ENCODE assay signal across 10 cellular contexts in genomic region chr17:38745545-38745944, GRCh38. TPM values are rescaled to one million over a fixed set of nuclear protein-coding genes. Genes with fewer than 3 reads are reported as not detected.
DNase-seq lines count a peak whose midpoint lies in the region; ATAC-seq, FAIRE-seq and TF ChIP-seq lines count a peak whose summit lies in the region.
"Had no signal": no experiment of that assay in that cellular context is flagged by ENCODE, and none has a peak within 500 bp of the region (broad histone marks: within the 10 kb centered on the region; RNA-seq: fewer than 3 reads in every experiment).

No MANE protein-coding gene starts in this region.

- peak overlapping the region; percentile 92 for H3K4me2 ChIP-seq in HepG2 (ENCODE audit: low read depth, low read length)

- in situ Hi-C loops in HepG2 (cut with HindIII; ENCODE audit: extremely low pct_ligation_motif_present, low pct_unique_long_range_greater_than_20kb) = no loop called here

- no TSS peak for BruUV-seq in HepG2 (replicated peaks; lab: Mats Ljungman, UMichigan)

- no peak for FAIRE-seq in HepG2 (lab: Jason Lieb, UNC)

- intact Hi-C loops in HepG2 (cut with micrococcal nuclease; ENCODE audit: unreplicated experiment) = no loop called here

- no peak for TF ChIP-seq POLR2A in HepG2 (IDR thresholded peaks at IDR 0.05; ENCODE audit: insufficient read depth in 1 of 2, low read depth in 2 of 2, low read length in 2 of 2)

- no peak for TF ChIP-seq CTCF in HepG2 (CRISPR knock-in tag; IDR thresholded peaks at IDR 0.05)

- TF ChIP-seq EP300 in HepG2 (IDR thresholded peaks at IDR 0.05; ENCODE audit: low read depth in 2 of 2, low read length in 2 of 2) = no peak
- no peak for TF ChIP-seq EP300 in HepG2 (CRISPR knock-in tag; IDR thresholded peaks at IDR 0.05; ENCODE audit: borderline replicate concordance)

- H3K27me3 ChIP-seq in HepG2 (ENCODE audit: control insufficient read depth in 1 of 2, insufficient read depth in 2 of 2, low read length in 2 of 2) = no peaks in the 10 kb centered on the region

- H3K9me3 ChIP-seq in HepG2 (ENCODE audit: low read length) = no peaks in the 10 kb centered on the region

- TF ChIP-seq RAD21 in HepG2 (CRISPR knock-in tag; IDR thresholded peaks at IDR 0.05) = no peak

- DNase-seq in DMS153 treated with DMSO at 0.1 percent for 48 hours (lab: John Stamatoyannopoulos, UW; ENCODE audit: unreplicated experiment) (peak; percentile 52), NCI-H1092 (lab: John Stamatoyannopoulos, UW) (peak; percentile 64), RKO (ENCODE audit: low spot score) (peak; percentile 29), HepG2 (ENCODE audit: low spot score) (peak; percentile 29), NOMO-1 (lab: John Stamatoyannopoulos, UW; ENCODE audit: unreplicated experiment in 2 of 2) (no peak)
- no peak for DNase-seq in activated T-cell treated with anti-CD3 and anti-CD28 coated beads, Interleukin-2, amount 50 U/mL, for 48 hours
- DNase-seq: activated CD8-positive, alpha-beta memory T cell treated with anti-CD3 and anti-CD28 coated beads for 24 hours; hypothalamus had no signal

- H3K79me2 ChIP-seq in HepG2 (ENCODE audit: insufficient read depth, low read length) = peaks cover 65% of the 10 kb centered on the region

- no peak overlapping the region for H2AFZ ChIP-seq in HepG2 (ENCODE audit: low read length)

- H3K9ac ChIP-seq in HepG2 (ENCODE audit: insufficient read depth, low read depth, low read length) = peak overlapping the region; percentile 67

- 0% methylated on average over 1 of the region's 4 CpGs for WGBS in HepG2 (ENCODE audit: low lambda C conversion rate)

- ATAC-seq in HepG2 (no peak), HG03175 (IDR thresholded peaks at IDR 0.05; ENCODE audit: unreplicated experiment) (no peak), GM21723 (IDR thresholded peaks at IDR 0.05; ENCODE audit: unreplicated experiment) (no peak)

- CTCF ChIA-PET in HepG2 (lab: Yijun Ruan, JAX; ENCODE audit: low intra/inter-chr PET ratio, low total read pairs) = no interaction called here

- POLR2A ChIA-PET in HepG2 (lab: Yijun Ruan, JAX) = interaction anchor here (1.1 to 3.8 kb wide), 12 partner anchors 9 to 131 kb away, joined by 3 to 39 read pairs (median 6); partner anchors contain the start of genes CISD3, LASP1, MLLT6 and RPL23

- peak overlapping the region; percentile 84 for H3K27ac ChIP-seq in HepG2 (ENCODE audit: extremely low read length, insufficient read depth, low read length)

- H3K4me3 ChIP-seq in HepG2 (replicated peaks in 1 of 3; ENCODE audit: insufficient read depth in 1 of 3, low read depth in 2 of 3, low read length in 3 of 3) = peak overlapping the region in 2 of 3 experiments; percentile 21 to 84; a peak in 3 of 6 replicates

- H4K20me1 ChIP-seq in HepG2 (ENCODE audit: insufficient read depth, low read length) = peaks cover 28% of the 10 kb centered on the region

- peaks cover 64% of the 10 kb centered on the region for H3K4me1 ChIP-seq in HepG2 (ENCODE audit: insufficient read depth, low read length)

- H3K36me3 ChIP-seq in HepG2 (replicated peaks in 1 of 2; ENCODE audit: control insufficient read depth in 1 of 2, insufficient read depth in 2 of 2, low read length in 2 of 2) = peaks cover 2 to 21% of the 10 kb centered on the region in 2 experiments; a peak in 4 of 5 replicates

RNA-seq across cellular contexts. Expression of gene PCGF2, which starts 2.6 kb away (rescaled TPM):
- total RNA-seq in HepG2 (2016; rRNA removed; fragmentation: Illumina TruSeq; extraction: Trizol) = 11.6 and 11.7 TPM in 2 replicates
- 12.6 and 19.2 TPM in 2 replicates for total RNA-seq in HepG2 (2016; cell fraction: cytosol; rRNA removed; fragmentation: Illumina TruSeq; extraction: Trizol; ENCODE audit: low read depth)
- 8.9 and 11.5 TPM in 2 replicates for total RNA-seq in HepG2 (2016; cell fraction: insoluble cytoplasmic fraction; rRNA removed; fragmentation: Illumina TruSeq; extraction: Trizol)
- total RNA-seq in HepG2 (2016; cell fraction: membrane; rRNA removed; fragmentation: Illumina TruSeq; extraction: Trizol) = 33.3 and 35.3 TPM in 2 replicates
- total RNA-seq in HepG2 (2016; cell fraction: nucleus; rRNA removed; fragmentation: Illumina TruSeq; extraction: Trizol) = 13.3 and 14.9 TPM in 2 replicates
- polyA plus RNA-seq in HepG2 (2011; rRNA removed) = 29.4 and 30.6 TPM in 2 replicates
- polyA plus RNA-seq in HepG2 (2011; cell fraction: cytosol; rRNA removed) = 18.7 and 30.8 TPM in 2 replicates
- polyA plus RNA-seq in HepG2 (2011; cell fraction: nucleus; rRNA removed) = 53.9 and 68.1 TPM in 2 replicates
- polyA plus RNA-seq in HepG2 (2012) = 32.6 and 40.9 TPM in 2 replicates
- 194 and 224 TPM in 2 replicates for polyA plus RNA-seq in HepG2 (2016; cell fraction: cytosol; fragmentation: Illumina TruSeq; extraction: Trizol; ENCODE audit: low read depth)
- polyA plus RNA-seq in HepG2 (2016; cell fraction: insoluble cytoplasmic fraction; fragmentation: Illumina TruSeq; extraction: Trizol; ENCODE audit: low read depth) = 44.1 and 62.1 TPM in 2 replicates
- 209 and 253 TPM in 2 replicates for polyA plus RNA-seq in HepG2 (2016; cell fraction: membrane; fragmentation: Illumina TruSeq; extraction: Trizol; ENCODE audit: low read depth)
- polyA plus RNA-seq in HepG2 (2016; cell fraction: nucleus; fragmentation: Illumina TruSeq; extraction: Trizol; ENCODE audit: insufficient read depth, low read depth) = 85.1 and 95.0 TPM in 2 replicates
- 11.1 and 38.8 TPM in 2 replicates for polyA minus RNA-seq in HepG2 (2011; rRNA and poly(A)+ RNA removed; ENCODE audit: low replicate concordance)
- polyA minus RNA-seq in HepG2 (2011; cell fraction: cytosol; rRNA and poly(A)+ RNA removed) = 30.5 and 32.4 TPM in 2 replicates
- polyA minus RNA-seq in HepG2 (2011; cell fraction: nucleus; rRNA and poly(A)+ RNA removed) = 13.9 and 14.2 TPM in 2 replicates

RNA-seq across cellular contexts. Expression of gene PSMB3, which starts 7.0 kb away (rescaled TPM):
- 517 and 688 TPM in 2 replicates for total RNA-seq in HepG2 (2016; rRNA removed; fragmentation: Illumina TruSeq; extraction: Trizol)
- 265 and 305 TPM in 2 replicates for total RNA-seq in HepG2 (2016; cell fraction: cytosol; rRNA removed; fragmentation: Illumina TruSeq; extraction: Trizol; ENCODE audit: low read depth)
- total RNA-seq in HepG2 (2016; cell fraction: insoluble cytoplasmic fraction; rRNA removed; fragmentation: Illumina TruSeq; extraction: Trizol) = 517 and 718 TPM in 2 replicates
- 175 and 189 TPM in 2 replicates for total RNA-seq in HepG2 (2016; cell fraction: membrane; rRNA removed; fragmentation: Illumina TruSeq; extraction: Trizol)
- total RNA-seq in HepG2 (2016; cell fraction: nucleus; rRNA removed; fragmentation: Illumina TruSeq; extraction: Trizol) = 146 and 163 TPM in 2 replicates
- 317 and 366 TPM in 2 replicates for polyA plus RNA-seq in HepG2 (2011; rRNA removed)
- polyA plus RNA-seq in HepG2 (2011; cell fraction: cytosol; rRNA removed) = 470 and 640 TPM in 2 replicates
- 121 and 122 TPM in 2 replicates for polyA plus RNA-seq in HepG2 (2011; cell fraction: nucleus; rRNA removed)
- 167 and 213 TPM in 2 replicates for polyA plus RNA-seq in HepG2 (2012)
- polyA plus RNA-seq in HepG2 (2016; cell fraction: cytosol; fragmentation: Illumina TruSeq; extraction: Trizol; ENCODE audit: low read depth) = 206 and 222 TPM in 2 replicates
- polyA plus RNA-seq in HepG2 (2016; cell fraction: insoluble cytoplasmic fraction; fragmentation: Illumina TruSeq; extraction: Trizol; ENCODE audit: low read depth) = 578 and 618 TPM in 2 replicates
- 134 and 136 TPM in 2 replicates for polyA plus RNA-seq in HepG2 (2016; cell fraction: membrane; fragmentation: Illumina TruSeq; extraction: Trizol; ENCODE audit: low read depth)
- polyA plus RNA-seq in HepG2 (2016; cell fraction: nucleus; fragmentation: Illumina TruSeq; extraction: Trizol; ENCODE audit: insufficient read depth, low read depth) = 227 and 228 TPM in 2 replicates
- polyA minus RNA-seq in HepG2 (2011; rRNA and poly(A)+ RNA removed; ENCODE audit: low replicate concordance) = 383 and 657 TPM in 2 replicates
- polyA minus RNA-seq in HepG2 (2011; cell fraction: cytosol; rRNA and poly(A)+ RNA removed) = 84.9 and 103 TPM in 2 replicates
- polyA minus RNA-seq in HepG2 (2011; cell fraction: nucleus; rRNA and poly(A)+ RNA removed) = 32.9 and 35.0 TPM in 2 replicates

RNA-seq across cellular contexts. Expression of gene CISD3, which starts 15.4 kb away (rescaled TPM):
- total RNA-seq in HepG2 (2016; rRNA removed; fragmentation: Illumina TruSeq; extraction: Trizol) = 34.1 and 42.6 TPM in 2 replicates
- total RNA-seq in HepG2 (2016; cell fraction: cytosol; rRNA removed; fragmentation: Illumina TruSeq; extraction: Trizol; ENCODE audit: low read depth) = 64.2 and 89.3 TPM in 2 replicates
- 38.9 and 39.2 TPM in 2 replicates for total RNA-seq in HepG2 (2016; cell fraction: insoluble cytoplasmic fraction; rRNA removed; fragmentation: Illumina TruSeq; extraction: Trizol)
- 72.8 and 92.2 TPM in 2 replicates for total RNA-seq in HepG2 (2016; cell fraction: membrane; rRNA removed; fragmentation: Illumina TruSeq; extraction: Trizol)
- total RNA-seq in HepG2 (2016; cell fraction: nucleus; rRNA removed; fragmentation: Illumina TruSeq; extraction: Trizol) = 12.0 and 15.5 TPM in 2 replicates
- polyA plus RNA-seq in HepG2 (2011; rRNA removed) = 30.0 and 34.9 TPM in 2 replicates
- polyA plus RNA-seq in HepG2 (2011; cell fraction: cytosol; rRNA removed) = 15.0 and 24.9 TPM in 2 replicates
- 10.7 and 11.5 TPM in 2 replicates for polyA plus RNA-seq in HepG2 (2011; cell fraction: nucleus; rRNA removed)
- polyA plus RNA-seq in HepG2 (2012) = 34.2 TPM in 2 replicates
- 183 and 249 TPM in 2 replicates for polyA plus RNA-seq in HepG2 (2016; cell fraction: cytosol; fragmentation: Illumina TruSeq; extraction: Trizol; ENCODE audit: low read depth)
- polyA plus RNA-seq in HepG2 (2016; cell fraction: insoluble cytoplasmic fraction; fragmentation: Illumina TruSeq; extraction: Trizol; ENCODE audit: low read depth) = 69.7 and 77.8 TPM in 2 replicates
- 135 and 168 TPM in 2 replicates for polyA plus RNA-seq in HepG2 (2016; cell fraction: membrane; fragmentation: Illumina TruSeq; extraction: Trizol; ENCODE audit: low read depth)
- 46.2 and 46.8 TPM in 2 replicates for polyA plus RNA-seq in HepG2 (2016; cell fraction: nucleus; fragmentation: Illumina TruSeq; extraction: Trizol; ENCODE audit: insufficient read depth, low read depth)
- 16.1 and 27.0 TPM in 2 replicates for polyA minus RNA-seq in HepG2 (2011; rRNA and poly(A)+ RNA removed; ENCODE audit: low replicate concordance)
- 7.2 and 7.7 TPM in 2 replicates for polyA minus RNA-seq in HepG2 (2011; cell fraction: cytosol; rRNA and poly(A)+ RNA removed)
- 7.1 and 8.1 TPM in 2 replicates for polyA minus RNA-seq in HepG2 (2011; cell fraction: nucleus; rRNA and poly(A)+ RNA removed)

RNA-seq across cellular contexts. Expression of gene MLLT6, which starts 40.5 kb away (rescaled TPM):
- total RNA-seq in HepG2 (2016; rRNA removed; fragmentation: Illumina TruSeq; extraction: Trizol) = 27.6 and 50.7 TPM in 2 replicates
- total RNA-seq in HepG2 (2016; cell fraction: cytosol; rRNA removed; fragmentation: Illumina TruSeq; extraction: Trizol; ENCODE audit: low read depth) = 41.1 and 41.6 TPM in 2 replicates
- 23.9 and 54.9 TPM in 2 replicates for total RNA-seq in HepG2 (2016; cell fraction: insoluble cytoplasmic fraction; rRNA removed; fragmentation: Illumina TruSeq; extraction: Trizol)
- 44.6 and 48.3 TPM in 2 replicates for total RNA-seq in HepG2 (2016; cell fraction: membrane; rRNA removed; fragmentation: Illumina TruSeq; extraction: Trizol)
- 51.1 and 58.3 TPM in 2 replicates for total RNA-seq in HepG2 (2016; cell fraction: nucleus; rRNA removed; fragmentation: Illumina TruSeq; extraction: Trizol)
- polyA plus RNA-seq in HepG2 (2011; rRNA removed) = 69.5 TPM in 2 replicates
- polyA plus RNA-seq in HepG2 (2011; cell fraction: cytosol; rRNA removed) = 20.9 and 26.0 TPM in 2 replicates
- 261 and 305 TPM in 2 replicates for polyA plus RNA-seq in HepG2 (2011; cell fraction: nucleus; rRNA removed)
- 56.0 and 70.4 TPM in 2 replicates for polyA plus RNA-seq in HepG2 (2012)
- polyA plus RNA-seq in HepG2 (2016; cell fraction: cytosol; fragmentation: Illumina TruSeq; extraction: Trizol; ENCODE audit: low read depth) = 2.1 and 3.2 TPM in 2 replicates
- 25.3 and 28.2 TPM in 2 replicates for polyA plus RNA-seq in HepG2 (2016; cell fraction: insoluble cytoplasmic fraction; fragmentation: Illumina TruSeq; extraction: Trizol; ENCODE audit: low read depth)
- 10.7 and 10.9 TPM in 2 replicates for polyA plus RNA-seq in HepG2 (2016; cell fraction: membrane; fragmentation: Illumina TruSeq; extraction: Trizol; ENCODE audit: low read depth)
- polyA plus RNA-seq in HepG2 (2016; cell fraction: nucleus; fragmentation: Illumina TruSeq; extraction: Trizol; ENCODE audit: insufficient read depth, low read depth) = 142 and 147 TPM in 2 replicates
- polyA minus RNA-seq in HepG2 (2011; rRNA and poly(A)+ RNA removed; ENCODE audit: low replicate concordance) = 89.8 and 99.9 TPM in 2 replicates
- 29.2 and 32.2 TPM in 2 replicates for polyA minus RNA-seq in HepG2 (2011; cell fraction: cytosol; rRNA and poly(A)+ RNA removed)
- 156 and 194 TPM in 2 replicates for polyA minus RNA-seq in HepG2 (2011; cell fraction: nucleus; rRNA and poly(A)+ RNA removed)

RNA-seq across cellular contexts. Expression of gene PIP4K2B, which starts 53.8 kb away (rescaled TPM):
- 54.0 and 63.6 TPM in 2 replicates for total RNA-seq in HepG2 (2016; rRNA removed; fragmentation: Illumina TruSeq; extraction: Trizol)
- 24.2 and 25.6 TPM in 2 replicates for total RNA-seq in HepG2 (2016; cell fraction: cytosol; rRNA removed; fragmentation: Illumina TruSeq; extraction: Trizol; ENCODE audit: low read depth)
- 50.9 and 54.9 TPM in 2 replicates for total RNA-seq in HepG2 (2016; cell fraction: insoluble cytoplasmic fraction; rRNA removed; fragmentation: Illumina TruSeq; extraction: Trizol)
- total RNA-seq in HepG2 (2016; cell fraction: membrane; rRNA removed; fragmentation: Illumina TruSeq; extraction: Trizol) = 49.8 and 54.0 TPM in 2 replicates
- 32.5 and 37.2 TPM in 2 replicates for total RNA-seq in HepG2 (2016; cell fraction: nucleus; rRNA removed; fragmentation: Illumina TruSeq; extraction: Trizol)
- polyA plus RNA-seq in HepG2 (2011; rRNA removed) = 20.4 and 24.5 TPM in 2 replicates
- 18.5 and 20.4 TPM in 2 replicates for polyA plus RNA-seq in HepG2 (2011; cell fraction: cytosol; rRNA removed)
- polyA plus RNA-seq in HepG2 (2011; cell fraction: nucleus; rRNA removed) = 45.9 and 55.3 TPM in 2 replicates
- 22.2 and 27.9 TPM in 2 replicates for polyA plus RNA-seq in HepG2 (2012)
- 12.9 and 15.0 TPM in 2 replicates for polyA plus RNA-seq in HepG2 (2016; cell fraction: cytosol; fragmentation: Illumina TruSeq; extraction: Trizol; ENCODE audit: low read depth)
- polyA plus RNA-seq in HepG2 (2016; cell fraction: insoluble cytoplasmic fraction; fragmentation: Illumina TruSeq; extraction: Trizol; ENCODE audit: low read depth) = 41.7 and 46.6 TPM in 2 replicates
- polyA plus RNA-seq in HepG2 (2016; cell fraction: membrane; fragmentation: Illumina TruSeq; extraction: Trizol; ENCODE audit: low read depth) = 27.7 and 30.2 TPM in 2 replicates
- polyA plus RNA-seq in HepG2 (2016; cell fraction: nucleus; fragmentation: Illumina TruSeq; extraction: Trizol; ENCODE audit: insufficient read depth, low read depth) = 62.7 and 68.7 TPM in 2 replicates
- 76.9 and 79.2 TPM in 2 replicates for polyA minus RNA-seq in HepG2 (2011; rRNA and poly(A)+ RNA removed; ENCODE audit: low replicate concordance)
- polyA minus RNA-seq in HepG2 (2011; cell fraction: cytosol; rRNA and poly(A)+ RNA removed) = 17.3 and 17.5 TPM in 2 replicates
- polyA minus RNA-seq in HepG2 (2011; cell fraction: nucleus; rRNA and poly(A)+ RNA removed) = 12.9 and 14.0 TPM in 2 replicates

Comparison
In these comparisons a context has a peak if more than half of its experiments do, and no peak if none do; other contexts are left out.
1. DNase-seq: peak in DMS153 treated with DMSO at 0.1 percent for 48 hours (single experiment), NCI-H1092 (single experiment), RKO (single experiment) and HepG2 (single experiment); none in NOMO-1 (0 of 2) and activated T-cell treated with anti-CD3 and anti-CD28 coated beads, Interleukin-2, amount 50 U/mL, for 48 hours (0 of 2).